Comparison of ENCODE assay signal across 8 cellular contexts in genomic region chr16:31427441-31428276, GRCh38. TPM values are rescaled to one million over a fixed set of nuclear protein-coding genes. Genes with fewer than 3 reads are reported as not detected.
A peak's percentile ranks its signal among the peaks of the same experiment; 100 is the strongest.
DNase-seq lines count a peak whose midpoint lies in the region; ATAC-seq and TF ChIP-seq lines count a peak whose summit lies in the region.

No MANE protein-coding gene starts in this region.

- peaks cover 4% of the 10 kb centered on the region for H3K27me3 Mint-ChIP-seq in T-helper 1 cell treated with Interleukin-12 subunit alpha and Interleukin-12 subunit beta and Interleukin-4 antibody, amounts not matched to agents 30 μg/mL and 1 μg/mL, for 36 hours (ENCODE audit: low read depth)
- H3K27me3 Mint-ChIP-seq in immature natural killer cell (ENCODE audit: low read depth in 3 of 3): peaks cover 5 to 12% (median 8%) of the 10 kb centered on the region in 3 donors

- H3K27ac ChIP-seq in angular gyrus (ENCODE audit: low read depth, low read length) (peak overlapping the region; percentile 16), smooth muscle cell (ENCODE audit: low read depth) (no peak overlapping the region)

- H3K4me3 Mint-ChIP-seq in T-helper 1 cell treated with Interleukin-12 subunit alpha and Interleukin-12 subunit beta and Interleukin-4 antibody, amounts not matched to agents 30 μg/mL and 1 μg/mL, for 36 hours: peak overlapping the region; percentile 51
- H3K4me3 Mint-ChIP-seq in immature natural killer cell: peak overlapping the region; percentile 49 to 89 (median 77)

- H3K9me3 ChIP-seq in smooth muscle cell (replicated peaks; ENCODE audit: low read depth): no peaks in the 10 kb centered on the region

- no peak for ATAC-seq in HG02870 (IDR thresholded peaks at IDR 0.05; ENCODE audit: unreplicated experiment)

- H3K4me2 ChIP-seq in smooth muscle cell: no peak overlapping the region

- peaks cover 1% of the 10 kb centered on the region for H3K36me3 Mint-ChIP-seq in T-helper 1 cell treated with Interleukin-12 subunit alpha and Interleukin-12 subunit beta and Interleukin-4 antibody, amounts not matched to agents 30 μg/mL and 1 μg/mL, for 36 hours (ENCODE audit: low read depth)
- no peaks in the 10 kb centered on the region for H3K36me3 Mint-ChIP-seq in immature natural killer cell

- 63% methylated on average over 46 of the region's 83 CpGs for WGBS in smooth muscle cell (ENCODE audit: low lambda C conversion rate)

- TF ChIP-seq CTCF in smooth muscle cell (IDR thresholded peaks at IDR 0.05; ENCODE audit: borderline replicate concordance, insufficient read depth, poor library complexity, severe bottlenecking): no peak

- H3K27me3 ChIP-seq in smooth muscle cell (ENCODE audit: low read depth): peaks cover 13% of the 10 kb centered on the region

- H3K9me3 Mint-ChIP-seq in T-helper 1 cell treated with Interleukin-12 subunit alpha and Interleukin-12 subunit beta and Interleukin-4 antibody, amounts not matched to agents 30 μg/mL and 1 μg/mL, for 36 hours: peaks cover 5% of the 10 kb centered on the region
- H3K9me3 Mint-ChIP-seq in immature natural killer cell: no peaks in the 10 kb centered on the region

- peak overlapping the region; percentile 55 for H3K27ac Mint-ChIP-seq in T-helper 1 cell treated with Interleukin-12 subunit alpha and Interleukin-12 subunit beta and Interleukin-4 antibody, amounts not matched to agents 30 μg/mL and 1 μg/mL, for 36 hours
- peak overlapping the region in 4 of 6 donors; percentile 64 to 86 (median 70) for H3K27ac Mint-ChIP-seq in immature natural killer cell

- no peaks in the 10 kb centered on the region for H3F3A ChIP-seq in smooth muscle cell (ENCODE audit: low read depth)

- DNase-seq in AG08396 (ENCODE audit: low spot score) (peak; percentile 76), immature natural killer cell (peak; percentile 82 to 85 (median 84)), smooth muscle cell (lab: John Stamatoyannopoulos, UW; ENCODE audit: unreplicated experiment) (no peak), NCI-H1436 (lab: John Stamatoyannopoulos, UW) (no peak)
- peak in 3 of 4 experiments; percentile 25 to 49 (median 45) for DNase-seq in stimulated activated CD4-positive, alpha-beta T cell treated with anti-CD3 and anti-CD28 coated beads, Interleukin-1b, Interleukin-23, amount 100 ng/mL, for 24 hours (ENCODE audit: low read depth in 4 of 4, low spot score in 1 of 4)

- no peaks in the 10 kb centered on the region for H3K4me1 ChIP-seq in smooth muscle cell (ENCODE audit: low read depth)

- peaks cover 20% of the 10 kb centered on the region for H3K4me1 Mint-ChIP-seq in T-helper 1 cell treated with Interleukin-12 subunit alpha and Interleukin-12 subunit beta and Interleukin-4 antibody, amounts not matched to agents 30 μg/mL and 1 μg/mL, for 36 hours (ENCODE audit: low read depth)
- H3K4me1 Mint-ChIP-seq in immature natural killer cell: peaks cover 51 to 65% of the 10 kb centered on the region in 2 donors

- no peaks in the 10 kb centered on the region for H3K36me3 ChIP-seq in smooth muscle cell (ENCODE audit: low read depth)

- H4K20me1 ChIP-seq in smooth muscle cell (ENCODE audit: low read depth): no peaks in the 10 kb centered on the region

- H2AFZ ChIP-seq in smooth muscle cell (ENCODE audit: low read depth): no peak overlapping the region

- H3K79me2 ChIP-seq in smooth muscle cell (ENCODE audit: low read depth): no peaks in the 10 kb centered on the region

- H3K4me3 ChIP-seq in smooth muscle cell: no peak overlapping the region

- no peak overlapping the region for H3K9ac ChIP-seq in smooth muscle cell (ENCODE audit: low read depth)

RNA-seq across cellular contexts. Expression of gene COX6A2, which starts 0.5 kb away (rescaled TPM):
- 1 to 10 TPM in 2 of 3 donors, not detected in 1; 1.5 to 1.8 TPM for polyA plus RNA-seq in immature natural killer cell
- not detected in 2 replicates for total RNA-seq in smooth muscle cell
- not detected in 2 replicates for polyA plus RNA-seq in smooth muscle cell

RNA-seq across cellular contexts. Expression of gene ZNF843, which starts 14.9 kb away (rescaled TPM):
- under 1 TPM in 2 of 3 donors, not detected in 1; 0.10 to 0.17 TPM for polyA plus RNA-seq in immature natural killer cell
- 1.6 and 2.2 TPM in 2 replicates for total RNA-seq in smooth muscle cell
- 1.7 and 2.3 TPM in 2 replicates for polyA plus RNA-seq in smooth muscle cell

RNA-seq across cellular contexts. Expression of gene ARMC5, which starts 31.6 kb away (rescaled TPM):
- polyA plus RNA-seq in immature natural killer cell: 10 to 100 TPM; 11.1 to 16.2 (median 14.2) TPM
- 5.8 and 7.0 TPM in 2 replicates for total RNA-seq in smooth muscle cell
- polyA plus RNA-seq in smooth muscle cell: 19.6 and 24.6 TPM in 2 replicates

RNA-seq across cellular contexts. Expression of gene ITGAD, which starts 34.5 kb away (rescaled TPM):
- polyA plus RNA-seq in immature natural killer cell: under 1 TPM in 2 of 3 donors, not detected in 1; 0.27 to 0.47 TPM
- not detected in 2 replicates for total RNA-seq in smooth muscle cell
- not detected in 2 replicates for polyA plus RNA-seq in smooth muscle cell

RNA-seq across cellular contexts. Expression of gene TGFB1I1, which starts 44.3 kb away (rescaled TPM):
- polyA plus RNA-seq in immature natural killer cell (under 1 TPM in 2 of 3 donors, not detected in 1; 0.32 to 0.53 TPM), smooth muscle cell (203 and 213 TPM in 2 replicates)
- 67.2 and 73.0 TPM in 2 replicates for total RNA-seq in smooth muscle cell

Comparison
In these comparisons a context has a peak if more than half of its experiments do, and no peak if none do; other contexts are left out.
1. DNase-seq: peak in AG08396 (single experiment), immature natural killer cell (3 of 3) and stimulated activated CD4-positive, alpha-beta T cell treated with anti-CD3 and anti-CD28 coated beads, Interleukin-1b, Interleukin-23, amount 100 ng/mL, for 24 hours (3 of 4); none in smooth muscle cell (single experiment) and NCI-H1436 (single experiment).